1 cellular context compared by ENCODE assay signal in the genomic region with DNA sequence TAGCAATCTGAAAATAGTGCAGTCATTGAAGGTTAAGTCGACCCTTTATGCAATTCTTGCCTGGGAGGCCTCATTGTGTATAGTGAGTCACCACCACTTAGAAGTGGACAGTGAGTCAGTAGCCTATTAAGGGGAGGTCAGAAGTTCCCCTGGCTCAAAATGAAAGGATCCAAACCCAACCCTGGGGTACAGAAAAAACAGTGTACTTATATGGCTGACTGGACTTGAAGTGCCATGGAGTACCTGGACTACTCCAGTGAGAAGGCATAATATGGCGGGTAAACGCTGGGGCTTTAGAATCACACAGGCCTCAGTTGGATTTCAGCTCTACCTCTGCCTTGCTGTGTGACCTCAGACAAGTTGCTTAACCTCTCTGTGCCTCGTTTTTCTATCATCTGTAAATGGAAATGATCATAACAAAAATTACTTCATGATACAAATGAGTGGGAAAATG.
TF ChIP-seq lines count a peak whose summit lies in the region.

No MANE protein-coding gene starts in this region.

TF ChIP-seq in neural cell, 6 proteins besides CTCF, POLR2A, EP300 and RAD21 (continued from another document):
- TF ChIP-seq, protein P1, sequence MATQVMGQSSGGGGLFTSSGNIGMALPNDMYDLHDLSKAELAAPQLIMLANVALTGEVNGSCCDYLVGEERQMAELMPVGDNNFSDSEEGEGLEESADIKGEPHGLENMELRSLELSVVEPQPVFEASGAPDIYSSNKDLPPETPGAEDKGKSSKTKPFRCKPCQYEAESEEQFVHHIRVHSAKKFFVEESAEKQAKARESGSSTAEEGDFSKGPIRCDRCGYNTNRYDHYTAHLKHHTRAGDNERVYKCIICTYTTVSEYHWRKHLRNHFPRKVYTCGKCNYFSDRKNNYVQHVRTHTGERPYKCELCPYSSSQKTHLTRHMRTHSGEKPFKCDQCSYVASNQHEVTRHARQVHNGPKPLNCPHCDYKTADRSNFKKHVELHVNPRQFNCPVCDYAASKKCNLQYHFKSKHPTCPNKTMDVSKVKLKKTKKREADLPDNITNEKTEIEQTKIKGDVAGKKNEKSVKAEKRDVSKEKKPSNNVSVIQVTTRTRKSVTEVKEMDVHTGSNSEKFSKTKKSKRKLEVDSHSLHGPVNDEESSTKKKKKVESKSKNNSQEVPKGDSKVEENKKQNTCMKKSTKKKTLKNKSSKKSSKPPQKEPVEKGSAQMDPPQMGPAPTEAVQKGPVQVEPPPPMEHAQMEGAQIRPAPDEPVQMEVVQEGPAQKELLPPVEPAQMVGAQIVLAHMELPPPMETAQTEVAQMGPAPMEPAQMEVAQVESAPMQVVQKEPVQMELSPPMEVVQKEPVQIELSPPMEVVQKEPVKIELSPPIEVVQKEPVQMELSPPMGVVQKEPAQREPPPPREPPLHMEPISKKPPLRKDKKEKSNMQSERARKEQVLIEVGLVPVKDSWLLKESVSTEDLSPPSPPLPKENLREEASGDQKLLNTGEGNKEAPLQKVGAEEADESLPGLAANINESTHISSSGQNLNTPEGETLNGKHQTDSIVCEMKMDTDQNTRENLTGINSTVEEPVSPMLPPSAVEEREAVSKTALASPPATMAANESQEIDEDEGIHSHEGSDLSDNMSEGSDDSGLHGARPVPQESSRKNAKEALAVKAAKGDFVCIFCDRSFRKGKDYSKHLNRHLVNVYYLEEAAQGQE (IDR thresholded peaks at IDR 0.05; ENCODE audit: borderline replicate concordance), result no peak
- no peak for TF ChIP-seq TAF1 (IDR thresholded peaks at IDR 0.05; ENCODE audit: low read depth)
TF ChIP-seq in neural cell: peak in this region for 0.
